Comparison of ENCODE assay signal across 10 cellular contexts in the genomic region with DNA sequence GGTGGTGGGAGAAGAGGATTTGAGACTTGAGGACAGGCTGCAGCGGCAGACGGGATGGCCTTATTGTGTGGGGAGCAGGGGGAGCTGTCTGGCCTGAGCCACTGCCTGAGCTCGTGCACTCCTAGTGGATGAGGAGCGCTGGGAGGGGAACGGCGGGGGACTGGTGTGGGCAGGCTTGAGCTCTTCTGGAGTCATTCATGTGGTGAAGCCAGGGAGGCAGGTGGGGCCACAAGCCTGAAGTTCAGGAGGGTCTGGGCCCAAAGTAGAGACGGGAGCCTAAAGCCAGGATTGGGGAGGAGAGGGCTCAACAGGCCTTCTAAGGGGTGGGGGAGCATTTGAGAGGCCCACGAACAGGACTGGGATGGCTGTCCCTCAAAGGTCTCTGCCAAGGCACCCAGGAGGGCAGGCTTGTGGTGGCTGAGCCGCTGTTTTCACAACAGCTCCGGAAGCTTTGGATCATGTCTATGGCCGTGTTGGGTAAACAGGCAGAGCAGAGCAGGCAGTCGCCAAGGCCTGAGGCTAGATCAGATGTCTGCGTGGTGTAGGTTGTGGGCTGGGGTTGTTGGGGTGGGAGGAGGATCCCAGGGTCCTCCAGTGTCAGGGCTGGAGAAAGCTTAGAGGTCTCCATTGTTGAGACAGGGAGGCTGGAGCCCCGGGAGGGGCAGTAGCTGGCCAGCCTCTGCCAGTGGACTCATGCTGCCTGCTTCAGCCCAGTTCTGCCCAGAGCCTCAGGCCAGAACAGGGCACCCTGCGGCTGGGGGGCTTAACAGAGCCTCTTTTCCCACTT. TPM values are rescaled to one million over a fixed set of nuclear protein-coding genes. Genes with fewer than 3 reads are reported as not detected.
DNase-seq lines count a peak whose midpoint lies in the region; ATAC-seq and TF ChIP-seq lines count a peak whose summit lies in the region.
"Had no signal": no experiment of that assay in that cellular context is flagged by ENCODE, and none has a peak within 500 bp of the region (broad histone marks: within the 10 kb centered on the region; RNA-seq: fewer than 3 reads in every experiment).

No MANE protein-coding gene starts in this region.

- H3K9me3 Mint-ChIP-seq in effector memory CD8-positive, alpha-beta T cell: no peaks in the 10 kb centered on the region
- no peaks in the 10 kb centered on the region for H3K9me3 Mint-ChIP-seq in osteocyte (ENCODE audit: unreplicated experiment)
- H3K9me3 Mint-ChIP-seq: activated naive CD4-positive, alpha-beta T cell treated with anti-CD3 and anti-CD28 coated beads for 36 hours had no signal

- peak overlapping the region; percentile 74 to 82 for H3K27ac Mint-ChIP-seq in effector memory CD8-positive, alpha-beta T cell
- peak overlapping the region; percentile 91 for H3K27ac Mint-ChIP-seq in osteocyte (ENCODE audit: unreplicated experiment)
- H3K27ac Mint-ChIP-seq: activated naive CD4-positive, alpha-beta T cell treated with anti-CD3 and anti-CD28 coated beads for 36 hours had no signal

- H3K4me3 Mint-ChIP-seq in effector memory CD8-positive, alpha-beta T cell: peak overlapping the region in 1 of 2 donors; percentile 61
- H3K4me3 Mint-ChIP-seq in osteocyte (ENCODE audit: unreplicated experiment): peak overlapping the region; percentile 12
- H3K4me3 Mint-ChIP-seq: activated naive CD4-positive, alpha-beta T cell treated with anti-CD3 and anti-CD28 coated beads for 36 hours had no signal

- peaks cover 52 to 54% of the 10 kb centered on the region in 2 donors for H3K4me1 Mint-ChIP-seq in effector memory CD8-positive, alpha-beta T cell (ENCODE audit: low read depth in 2 of 2)
- peaks cover 60% of the 10 kb centered on the region for H3K4me1 Mint-ChIP-seq in osteocyte (ENCODE audit: unreplicated experiment)

- no peaks in the 10 kb centered on the region for H3K27me3 Mint-ChIP-seq in effector memory CD8-positive, alpha-beta T cell
- H3K27me3 Mint-ChIP-seq in osteocyte (ENCODE audit: unreplicated experiment): no peaks in the 10 kb centered on the region

- in situ Hi-C loops in G401 (cut with HindIII; ENCODE audit: low sequenced_read_pairs): no loop called here

- no peak for TF ChIP-seq CTCF in osteocyte (IDR thresholded peaks at IDR 0.05)

- DNase-seq in G401 (ENCODE audit: low spot score) (peak; percentile 13), NCI-H2196 treated with DMSO at 0.1 percent for 48 hours (lab: John Stamatoyannopoulos, UW; ENCODE audit: unreplicated experiment) (peak; percentile 15), osteocyte (ENCODE audit: extremely low spot score, unreplicated experiment) (no peak), glomerular visceral epithelial cell (ENCODE audit: extremely low spot score) (no peak), NCI-H1930 (lab: John Stamatoyannopoulos, UW) (no peak)
- no peak for DNase-seq in effector memory CD8-positive, alpha-beta T cell
- no peak for DNase-seq in activated naive CD4-positive, alpha-beta T cell treated with anti-CD3 and anti-CD28 coated beads, Interleukin-2, amount 50 U/mL, for 16 hours
- DNase-seq: stimulated activated CD4-positive, alpha-beta T cell treated with anti-CD3 and anti-CD28 coated beads, Interleukin-1b, Interleukin-23, amount 100 ng/mL, for 48 hours had no signal

- peaks cover 16% of the 10 kb centered on the region for H3K36me3 Mint-ChIP-seq in effector memory CD8-positive, alpha-beta T cell (ENCODE audit: insufficient read depth)
- H3K36me3 Mint-ChIP-seq in osteocyte (ENCODE audit: unreplicated experiment): peaks cover 6% of the 10 kb centered on the region

- no peak for ATAC-seq in effector memory CD8-positive, alpha-beta T cell (replicated peaks)
- no peak for ATAC-seq in HG02938 (IDR thresholded peaks at IDR 0.05; ENCODE audit: unreplicated experiment)

RNA-seq across cellular contexts. Expression of a gene that starts 8.2 kb away (rescaled TPM):
- 14.8 and 18.9 TPM in 2 replicates for total RNA-seq in G401 (2014; rRNA removed; shearing (Covaris generic))
- 14.9 and 17.1 TPM in 2 replicates for total RNA-seq in osteocyte

RNA-seq across cellular contexts. Expression of a gene that starts 39.0 kb away (rescaled TPM):
- 13.6 and 15.0 TPM in 2 replicates for total RNA-seq in G401 (2014; rRNA removed; shearing (Covaris generic))
- total RNA-seq in osteocyte: 19.1 and 21.4 TPM in 2 replicates

Comparison
In these comparisons a context has a peak if more than half of its experiments do, and no peak if none do; other contexts are left out.
1. DNase-seq: peak in G401 (single experiment) and NCI-H2196 treated with DMSO at 0.1 percent for 48 hours (single experiment); none in effector memory CD8-positive, alpha-beta T cell (0 of 3), osteocyte (single experiment), glomerular visceral epithelial cell (single experiment), NCI-H1930 (0 of 2) and activated naive CD4-positive, alpha-beta T cell treated with anti-CD3 and anti-CD28 coated beads, Interleukin-2, amount 50 U/mL, for 16 hours (single experiment).